ENCODE assay signal across 14 cellular contexts in genomic region chr2:36366491-36367120, GRCh38. TPM values are rescaled to one million over a fixed set of nuclear protein-coding genes. Genes with fewer than 3 reads are reported as not detected.
DNase-seq lines count a peak whose midpoint lies in the region; ATAC-seq and TF ChIP-seq lines count a peak whose summit lies in the region.
"Had no signal": no experiment of that assay in that cellular context is flagged by ENCODE, and none has a peak within 500 bp of the region (broad histone marks: within the 10 kb centered on the region; RNA-seq: fewer than 3 reads in every experiment).

No MANE protein-coding gene starts in this region.

- peak overlapping the region; percentile 98 for H3K27ac ChIP-seq in Panc1 (ENCODE audit: low read length)
- H3K27ac ChIP-seq in esophagus muscularis mucosa (replicated peaks in 1 of 4): peak overlapping the region in 3 of 4 donors; percentile 32 to 50 (median 44)
- no peak overlapping the region for H3K27ac ChIP-seq in neuronal stem cell (replicated peaks; ENCODE audit: low read length)
- H3K27ac ChIP-seq: HL-60 had no signal

- H3K4ac ChIP-seq in neuronal stem cell (ENCODE audit: low read length): no peak overlapping the region

- 66% methylated on average over 3 of the region's 3 CpGs for WGBS in esophagus muscularis mucosa
- no CpG with 5 or more reads among the region's 3 CpGs for WGBS in neuronal stem cell (ENCODE audit: extremely low coverage in 2 of 2, insufficient read length in 2 of 2, insufficient replicate concordance in 1 of 2), 2 donors

- CTCF ChIA-PET in Panc1 (lab: Charles Lee): interaction anchor here (1.4 kb wide), 1 partner anchor 12 kb away, joined by 4 read pairs; no protein-coding TSS in a partner anchor

- H3K4me3 ChIP-seq in Panc1 (ENCODE audit: low read depth in 2 of 2, low read length in 2 of 2): peak overlapping the region in 1 of 2 experiments; percentile 9; a peak in 1 of 4 replicates
- peak overlapping the region in 1 of 4 donors; percentile 8 for H3K4me3 ChIP-seq in esophagus muscularis mucosa
- no peak overlapping the region for H3K4me3 ChIP-seq in neuronal stem cell (ENCODE audit: low read length in 2 of 2)
- H3K4me3 ChIP-seq: spleen had no signal

- no peak overlapping the region for H2BK120ac ChIP-seq in neuronal stem cell (ENCODE audit: low read depth, low read length)

- no peak overlapping the region for H2AK5ac ChIP-seq in neuronal stem cell (ENCODE audit: low read depth, low read length)

- H2BK5ac ChIP-seq in neuronal stem cell (ENCODE audit: low read length): no peak overlapping the region

- POLR2A ChIA-PET in Panc1 (lab: Charles Lee): no interaction called here

- no peak for TF ChIP-seq EP300 in esophagus muscularis mucosa (IDR thresholded peaks at IDR 0.05)

- H3K4me2 ChIP-seq in neuronal stem cell (ENCODE audit: insufficient read depth, low read length, poor library complexity, severe bottlenecking): no peak overlapping the region

- DNase-seq in EH (ENCODE audit: low read depth): peak; percentile 33
- no peak for DNase-seq in Panc1 (ENCODE audit: low read depth, low spot score)
- no peak for DNase-seq in esophagus muscularis mucosa (ENCODE audit: extremely low spot score)
- no peak for DNase-seq in neuronal stem cell (ENCODE audit: low spot score)
- no peak for DNase-seq in NCI-H82 (lab: John Stamatoyannopoulos, UW)
- no peak for DNase-seq in NCI-H1694 (lab: John Stamatoyannopoulos, UW)
- DNase-seq in DMS153 (lab: John Stamatoyannopoulos, UW): no peak
- DNase-seq: aorta; naive thymus-derived CD8-positive, alpha-beta T cell; NCI-H446; RPMI8226; spleen had no signal

- H3K27me3 ChIP-seq in Panc1 (ENCODE audit: control insufficient read depth, insufficient read depth, low read length) (no peaks in the 10 kb centered on the region), esophagus muscularis mucosa (no peaks in the 10 kb centered on the region), neuronal stem cell (ENCODE audit: control insufficient read depth in 3 of 3, insufficient read depth in 3 of 3, low read depth in 1 of 3, low read length in 3 of 3) (no peaks in the 10 kb centered on the region)
- H3K27me3 ChIP-seq: spleen had no signal

- H3K18ac ChIP-seq in neuronal stem cell (ENCODE audit: low read length): no peak overlapping the region

- H2BK12ac ChIP-seq in neuronal stem cell (ENCODE audit: low read length): no peak overlapping the region

- H3K23ac ChIP-seq in neuronal stem cell (ENCODE audit: low read depth, low read length, poor library complexity): no peak overlapping the region

- no peak overlapping the region for H3K9ac ChIP-seq in neuronal stem cell (ENCODE audit: low read depth, low read length, poor library complexity)

- H4K8ac ChIP-seq in neuronal stem cell (ENCODE audit: low read depth, low read length): no peak overlapping the region

- no peaks in the 10 kb centered on the region for H3K9me3 ChIP-seq in Panc1 (ENCODE audit: control insufficient read depth, insufficient read depth, low read depth, low read length)
- H3K9me3 ChIP-seq in esophagus muscularis mucosa: no peaks in the 10 kb centered on the region
- no peaks in the 10 kb centered on the region for H3K9me3 ChIP-seq in neuronal stem cell (replicated peaks in 1 of 2; ENCODE audit: control insufficient read depth in 2 of 2, insufficient read depth in 1 of 2, low read depth in 1 of 2, low read length in 2 of 2)
- H3K9me3 ChIP-seq: spleen had no signal

- TF ChIP-seq CTCF in Panc1 (IDR thresholded peaks at IDR 0.05) (no peak), esophagus muscularis mucosa (IDR thresholded peaks at IDR 0.05) (no peak)

- peak overlapping the region; percentile 2 for H2AFZ ChIP-seq in neuronal stem cell (ENCODE audit: low read length)

- no peak for TF ChIP-seq POLR2A in esophagus muscularis mucosa (IDR thresholded peaks at IDR 0.05; ENCODE audit: low read depth)

- BruUV-seq in Panc1 (replicated peaks; lab: Mats Ljungman, UMichigan): no TSS peak

- no peak overlapping the region for H4K91ac ChIP-seq in neuronal stem cell (ENCODE audit: low read depth, low read length, poor library complexity)

- intact Hi-C loops in Panc1 (cut with micrococcal nuclease; ENCODE audit: unreplicated experiment): no loop called here
- intact Hi-C loops in esophagus muscularis mucosa (cut with DNase I): no loop called here

- no peak overlapping the region for H2BK15ac ChIP-seq in neuronal stem cell (ENCODE audit: low read length)

- H3K14ac ChIP-seq in neuronal stem cell (ENCODE audit: low read length): no peak overlapping the region

- in situ Hi-C loops in Panc1 (cut with HindIII; ENCODE audit: low pct_unique_long_range_greater_than_20kb, low sequenced_read_pairs): no loop called here

- ATAC-seq in Panc1 (no peak), GM19463 (IDR thresholded peaks at IDR 0.05; ENCODE audit: unreplicated experiment) (no peak)
- ATAC-seq: naive thymus-derived CD8-positive, alpha-beta T cell had no signal

- H3K79me1 ChIP-seq in neuronal stem cell (ENCODE audit: low read depth, low read length): peaks cover 2% of the 10 kb centered on the region

- H3K36me3 ChIP-seq in Panc1 (ENCODE audit: control insufficient read depth, insufficient read depth, low read length) (peaks cover 5% of the 10 kb centered on the region), esophagus muscularis mucosa (peaks cover 0 to 5% (median 0%) of the 10 kb centered on the region in 4 donors), neuronal stem cell (replicated peaks in 1 of 2; ENCODE audit: control insufficient read depth in 2 of 2, insufficient read depth in 2 of 2, low read length in 2 of 2) (no peaks in the 10 kb centered on the region)
- H3K36me3 ChIP-seq: spleen had no signal

- peaks cover 100% of the 10 kb centered on the region for H3K4me1 ChIP-seq in Panc1 (ENCODE audit: control insufficient read depth, insufficient read depth, low read length)
- H3K4me1 ChIP-seq in esophagus muscularis mucosa: peaks cover 96 to 100% (median 98%) of the 10 kb centered on the region in 4 donors
- H3K4me1 ChIP-seq in neuronal stem cell (ENCODE audit: control insufficient read depth in 2 of 2, insufficient read depth in 1 of 2, low read depth in 1 of 2, low read length in 2 of 2): peaks cover 34% of the 10 kb centered on the region in 2 donors

RNA-seq across cellular contexts. Expression of gene CRIM1, which starts 11.0 kb away (rescaled TPM):
- 290 TPM for total RNA-seq in Panc1 (2021; ENCODE audit: unreplicated experiment)
- 285 TPM for polyA plus RNA-seq in Panc1 (2012; ENCODE audit: insufficient read length)
- total RNA-seq in esophagus muscularis mucosa: 100 to 1,000 TPM; 140 to 429 (median 201) TPM
- 7.8 TPM for polyA plus RNA-seq in neuronal stem cell (2013, experiment 1 of 2)
- polyA plus RNA-seq in neuronal stem cell (2013, experiment 2 of 2): 8.2 TPM
